ENCODE assay signal across 1 cellular context in genomic region chr22:23140385-23140784, GRCh38.
TF ChIP-seq lines count a peak whose summit lies in the region.

No MANE protein-coding gene starts in this region.

TF ChIP-seq in GM12878, 131 proteins besides CTCF, POLR2A, EP300 and RAD21:
- TF ChIP-seq SMARCA5 (IDR thresholded peaks at IDR 0.05) = peak; percentile 71
- no peak for TF ChIP-seq RB1 (IDR thresholded peaks at IDR 0.05; ENCODE audit: borderline replicate concordance)
- TF ChIP-seq ZNF217 (IDR thresholded peaks at IDR 0.05) = peak; percentile 48; the same call in 1 of the 2 replicates
- TF ChIP-seq IRF3 (IDR thresholded peaks at IDR 0.05) = no peak
- TF ChIP-seq MTA2 (IDR thresholded peaks at IDR 0.05; ENCODE audit: low read depth) = no peak
- no peak for TF ChIP-seq WRNIP1 (IDR thresholded peaks at IDR 0.05; ENCODE audit: borderline replicate concordance, low read depth, low read length)
- TF ChIP-seq SMAD5 (IDR thresholded peaks at IDR 0.05; ENCODE audit: low read depth) = no peak
- no peak for TF ChIP-seq TARDBP (IDR thresholded peaks at IDR 0.05; ENCODE audit: borderline replicate concordance)
